In genomic region chr5:123874600-123875201, GRCh38 we compare ENCODE assay signal across 10 cellular contexts.
DNase-seq lines count a peak whose midpoint lies in the region; ATAC-seq and TF ChIP-seq lines count a peak whose summit lies in the region.
"Had no signal": no experiment of that assay in that cellular context is flagged by ENCODE, and none has a peak within 500 bp of the region (broad histone marks: within the 10 kb centered on the region; RNA-seq: fewer than 3 reads in every experiment).

No MANE protein-coding gene starts in this region.

- H3K36me3 Mint-ChIP-seq in WTC11 = no peaks in the 10 kb centered on the region; the same call in 1 of the 2 replicates
- H3K36me3 Mint-ChIP-seq in activated CD4-positive, alpha-beta memory T cell treated with anti-CD3 and anti-CD28 coated beads for 36 hours = no peaks in the 10 kb centered on the region

- peaks cover 69% of the 10 kb centered on the region for H3K4me1 Mint-ChIP-seq in WTC11
- H3K4me1 Mint-ChIP-seq in activated CD4-positive, alpha-beta memory T cell treated with anti-CD3 and anti-CD28 coated beads for 36 hours (ENCODE audit: low read depth) = no peaks in the 10 kb centered on the region

- peaks cover 8% of the 10 kb centered on the region; the same call in 1 of the 2 replicates for H3K27me3 Mint-ChIP-seq in WTC11 (ENCODE audit: low read depth)
- no peaks in the 10 kb centered on the region for H3K27me3 Mint-ChIP-seq in activated CD4-positive, alpha-beta memory T cell treated with anti-CD3 and anti-CD28 coated beads for 36 hours

- peak overlapping the region; percentile 97 for H3K27ac Mint-ChIP-seq in WTC11
- H3K27ac Mint-ChIP-seq in activated CD4-positive, alpha-beta memory T cell treated with anti-CD3 and anti-CD28 coated beads for 36 hours = no peak overlapping the region

- peak; percentile 67 for DNase-seq in M059J (ENCODE audit: low read depth)
- no peak for DNase-seq in WTC11 (ENCODE audit: low spot score)
- peak; percentile 45 to 99 for DNase-seq in hippocampal formation (lab: John Stamatoyannopoulos, UW)
- DNase-seq in sciatic nerve (ENCODE audit: low spot score) = no peak
- DNase-seq in AML-193 (lab: John Stamatoyannopoulos, UW) = no peak
- DNase-seq in OCI-M1 (lab: John Stamatoyannopoulos, UW) = no peak
- no peak for DNase-seq in activated CD4-positive, alpha-beta memory T cell treated with anti-CD3 and anti-CD28 coated beads for 36 hours
- DNase-seq: activated gamma-delta T cell; stimulated activated CD4-positive, alpha-beta T cell treated with anti-CD3 and anti-CD28 coated beads, Interleukin-4, amount 100 ng/mL, for 4 hours had no signal

- H3K9me3 Mint-ChIP-seq in WTC11 = peaks cover 9% of the 10 kb centered on the region
- no peaks in the 10 kb centered on the region for H3K9me3 Mint-ChIP-seq in activated CD4-positive, alpha-beta memory T cell treated with anti-CD3 and anti-CD28 coated beads for 36 hours

- TF ChIP-seq CTCF in WTC11 (IDR thresholded peaks at IDR 0.05) = no peak

- POLR2A ChIA-PET in WTC11 (lab: Charles Lee) = no interaction called here
- POLR2A ChIA-PET in activated CD4-positive, alpha-beta memory T cell treated with anti-CD3 and anti-CD28 coated beads for 36 hours (lab: Charles Lee) = no interaction called here

- CTCF ChIA-PET in WTC11 (lab: Charles Lee) = interaction anchor here (1.4 kb wide), 1 partner anchor 17 kb away, joined by 3 read pairs; no protein-coding TSS in a partner anchor
- CTCF ChIA-PET in activated CD4-positive, alpha-beta memory T cell treated with anti-CD3 and anti-CD28 coated beads for 36 hours (lab: Charles Lee) = no interaction called here

- intact Hi-C loops in sciatic nerve (cut with DNase I) = no loop called here
- intact Hi-C loops in activated CD4-positive, alpha-beta memory T cell treated with anti-CD3 and anti-CD28 coated beads for 36 hours (cut with micrococcal nuclease) = no loop called here

- 0 out of 2 replicates have a peak, but pooled peaks have one; percentile 6 for ATAC-seq in WTC11
- ATAC-seq in sciatic nerve = peak; percentile 85
- no peak for ATAC-seq in HG03159 (IDR thresholded peaks at IDR 0.05; ENCODE audit: unreplicated experiment)

- peak overlapping the region; percentile 59 for H3K4me3 Mint-ChIP-seq in WTC11
- no peak overlapping the region for H3K4me3 Mint-ChIP-seq in activated CD4-positive, alpha-beta memory T cell treated with anti-CD3 and anti-CD28 coated beads for 36 hours

TF ChIP-seq in WTC11, 78 proteins besides CTCF, POLR2A, EP300 and RAD21:
- TF ChIP-seq MAX (CRISPR knock-in tag; IDR thresholded peaks at IDR 0.05) = no peak
- no peak for TF ChIP-seq ZNF219 (CRISPR knock-in tag; IDR thresholded peaks at IDR 0.05; ENCODE audit: borderline replicate concordance)
- TF ChIP-seq TEAD4 (CRISPR knock-in tag; IDR thresholded peaks at IDR 0.05) = no peak
- TF ChIP-seq FOXK1 (CRISPR knock-in tag; IDR thresholded peaks at IDR 0.05) = 0 out of 2 replicates have a peak, but pooled peaks have one; percentile 28
- no peak for TF ChIP-seq ZNF281 (CRISPR knock-in tag; IDR thresholded peaks at IDR 0.05)
TF ChIP-seq in WTC11: peak in this region for 1.

Comparison
In these comparisons a context has a peak if more than half of its experiments do, and no peak if none do; other contexts are left out.
1. DNase-seq: peak in M059J (single experiment) and hippocampal formation (2 of 2); none in WTC11 (single experiment), sciatic nerve (single experiment), AML-193 (0 of 2), OCI-M1 (single experiment) and activated CD4-positive, alpha-beta memory T cell treated with anti-CD3 and anti-CD28 coated beads for 36 hours (single experiment).